In the genomic region with DNA sequence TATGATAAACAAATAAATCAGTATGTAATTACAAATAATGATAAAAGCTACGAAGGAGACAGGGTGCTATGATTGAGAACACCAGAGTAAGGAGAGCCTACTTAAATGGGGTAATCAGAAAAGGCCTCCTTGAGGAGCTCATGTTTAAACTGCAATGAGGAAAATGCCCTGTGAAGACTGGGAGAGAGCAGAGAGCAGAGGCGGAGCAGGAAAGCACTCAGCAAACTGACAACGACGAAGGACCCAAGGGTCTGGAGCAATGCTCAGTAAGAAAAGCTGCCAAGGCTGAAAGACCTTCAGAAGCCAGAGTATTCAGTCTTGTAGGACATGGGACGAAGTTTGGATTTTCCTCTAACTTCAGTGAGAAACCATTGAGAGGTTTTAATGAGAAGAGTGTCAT, we compare ENCODE assay signal across 27 cellular contexts.
"Had no signal": no experiment of that assay in that cellular context is flagged by ENCODE, and none has a peak within 500 bp of the region (broad histone marks: within the 10 kb centered on the region; RNA-seq: fewer than 3 reads in every experiment).

No MANE protein-coding gene starts in this region.

- H3K4me3 ChIP-seq: ascending aorta, breast epithelium, cardiac muscle cell, colonic mucosa, esophagus squamous epithelium, gastroesophageal sphincter had no signal

- H3K27me3 ChIP-seq: ascending aorta, breast epithelium, cardiac muscle cell, colonic mucosa, esophagus squamous epithelium, gastroesophageal sphincter had no signal

- H3K27ac ChIP-seq: ascending aorta, breast epithelium, cardiac muscle cell, colonic mucosa, epithelial cell of prostate, esophagus squamous epithelium, gastroesophageal sphincter had no signal

- DNase-seq: activated CD4-positive, alpha-beta memory T cell treated with anti-CD3 and anti-CD28 coated beads, Interleukin-2, amount 10 ng/mL, durations not matched to agents 7 days and 5 days; activated CD4-positive, alpha-beta T cell treated with anti-CD3 and anti-CD28 coated beads for 1 hour; activated CD4-positive, alpha-beta T cell treated with anti-CD3 and anti-CD28 coated beads for 4 hours; activated CD4-positive, alpha-beta T cell treated with anti-CD3 and anti-CD28 coated beads, Interleukin-2, amount 10 ng/mL, durations not matched to agents 7 days and 5 days; activated CD4-positive, alpha-beta T cell treated with anti-CD3 and anti-CD28 coated beads, Interleukin-2, amount 50 U/mL, for 4 hours; activated CD8-positive, alpha-beta memory T cell treated with anti-CD3 and anti-CD28 coated beads, Interleukin-2, amount 50 U/mL, for 48 hours; activated gamma-delta T cell; activated naive CD4-positive, alpha-beta T cell; activated naive CD4-positive, alpha-beta T cell treated with anti-CD3 and anti-CD28 coated beads, Interleukin-2, amount 10 ng/mL, durations not matched to agents 7 days and 5 days; activated naive CD8-positive, alpha-beta T cell treated with anti-CD3 and anti-CD28 coated beads, Interleukin-2, amount 10 ng/mL, durations not matched to agents 7 days and 5 days; activated T-cell treated with anti-CD3 and anti-CD28 coated beads for 4 hours; activated T-cell treated with anti-CD3 and anti-CD28 coated beads, Interleukin-2, amount 50 U/mL, for 24 hours; activated T-cell treated with anti-CD3 and anti-CD28 coated beads, Interleukin-2, amount 50 U/mL, for 72 hours; central memory CD4-positive, alpha-beta T cell; cerebellar nuclear complex; colonic mucosa; effector CD8-positive, alpha-beta T cell; esophagus squamous epithelium; foreskin melanocyte; T-helper 2 cell had no signal

- H3K4me1 Mint-ChIP-seq: activated CD4-positive, alpha-beta memory T cell treated with anti-CD3 and anti-CD28 coated beads, Interleukin-2, amount 10 ng/mL, durations not matched to agents 7 days and 5 days; activated CD4-positive, alpha-beta T cell treated with anti-CD3 and anti-CD28 coated beads, Interleukin-2, amount 10 ng/mL, durations not matched to agents 7 days and 5 days; activated naive CD4-positive, alpha-beta T cell treated with anti-CD3 and anti-CD28 coated beads, Interleukin-2, amount 10 ng/mL, durations not matched to agents 7 days and 5 days; activated naive CD8-positive, alpha-beta T cell treated with anti-CD3 and anti-CD28 coated beads, Interleukin-2, amount 10 ng/mL, durations not matched to agents 7 days and 5 days had no signal

- H3K9me3 ChIP-seq: ascending aorta, breast epithelium, colonic mucosa, esophagus squamous epithelium, gastroesophageal sphincter had no signal

- H3K27me3 Mint-ChIP-seq: activated CD4-positive, alpha-beta memory T cell treated with anti-CD3 and anti-CD28 coated beads, Interleukin-2, amount 10 ng/mL, durations not matched to agents 7 days and 5 days; activated naive CD4-positive, alpha-beta T cell treated with anti-CD3 and anti-CD28 coated beads, Interleukin-2, amount 10 ng/mL, durations not matched to agents 7 days and 5 days; activated naive CD8-positive, alpha-beta T cell treated with anti-CD3 and anti-CD28 coated beads, Interleukin-2, amount 10 ng/mL, durations not matched to agents 7 days and 5 days; activated T-cell treated with anti-CD3 and anti-CD28 coated beads, Interleukin-2, amount 50 U/mL, for 24 hours had no signal

- H3K4me1 ChIP-seq: ascending aorta, breast epithelium, colonic mucosa had no signal

- H3K27ac Mint-ChIP-seq: activated CD4-positive, alpha-beta memory T cell treated with anti-CD3 and anti-CD28 coated beads, Interleukin-2, amount 10 ng/mL, durations not matched to agents 7 days and 5 days; activated CD4-positive, alpha-beta T cell treated with anti-CD3 and anti-CD28 coated beads, Interleukin-2, amount 10 ng/mL, durations not matched to agents 7 days and 5 days; activated naive CD4-positive, alpha-beta T cell treated with anti-CD3 and anti-CD28 coated beads, Interleukin-2, amount 10 ng/mL, durations not matched to agents 7 days and 5 days; activated naive CD4-positive, alpha-beta T cell treated with anti-CD3 and anti-CD28 coated beads, Interleukin-2, amount 50 U/mL, for 72 hours; activated naive CD8-positive, alpha-beta T cell treated with anti-CD3 and anti-CD28 coated beads, Interleukin-2, amount 10 ng/mL, durations not matched to agents 7 days and 5 days; activated T-cell treated with anti-CD3 and anti-CD28 coated beads, Interleukin-2, amount 50 U/mL, for 24 hours; activated T-cell treated with anti-CD3 and anti-CD28 coated beads, Interleukin-2, amount 50 U/mL, for 72 hours had no signal

- H3K36me3 Mint-ChIP-seq: activated naive CD4-positive, alpha-beta T cell treated with anti-CD3 and anti-CD28 coated beads, Interleukin-2, amount 10 ng/mL, durations not matched to agents 7 days and 5 days; activated naive CD4-positive, alpha-beta T cell treated with anti-CD3 and anti-CD28 coated beads, Interleukin-2, amount 50 U/mL, for 72 hours; activated naive CD8-positive, alpha-beta T cell treated with anti-CD3 and anti-CD28 coated beads, Interleukin-2, amount 10 ng/mL, durations not matched to agents 7 days and 5 days; brain had no signal

- H3K4me3 Mint-ChIP-seq: activated CD4-positive, alpha-beta memory T cell treated with anti-CD3 and anti-CD28 coated beads, Interleukin-2, amount 10 ng/mL, durations not matched to agents 7 days and 5 days; activated CD4-positive, alpha-beta T cell treated with anti-CD3 and anti-CD28 coated beads, Interleukin-2, amount 10 ng/mL, durations not matched to agents 7 days and 5 days; activated naive CD4-positive, alpha-beta T cell treated with anti-CD3 and anti-CD28 coated beads, Interleukin-2, amount 10 ng/mL, durations not matched to agents 7 days and 5 days; activated naive CD8-positive, alpha-beta T cell treated with anti-CD3 and anti-CD28 coated beads, Interleukin-2, amount 10 ng/mL, durations not matched to agents 7 days and 5 days; activated T-cell treated with anti-CD3 and anti-CD28 coated beads, Interleukin-2, amount 50 U/mL, for 24 hours; activated T-cell treated with anti-CD3 and anti-CD28 coated beads, Interleukin-2, amount 50 U/mL, for 72 hours; brain had no signal

- H3K36me3 ChIP-seq: ascending aorta, breast epithelium, cardiac muscle cell, colonic mucosa, esophagus squamous epithelium, gastroesophageal sphincter had no signal

- H3K9me3 Mint-ChIP-seq: activated CD4-positive, alpha-beta memory T cell treated with anti-CD3 and anti-CD28 coated beads, Interleukin-2, amount 10 ng/mL, durations not matched to agents 7 days and 5 days; activated CD4-positive, alpha-beta T cell treated with anti-CD3 and anti-CD28 coated beads, Interleukin-2, amount 10 ng/mL, durations not matched to agents 7 days and 5 days; activated naive CD4-positive, alpha-beta T cell treated with anti-CD3 and anti-CD28 coated beads, Interleukin-2, amount 10 ng/mL, durations not matched to agents 7 days and 5 days; activated naive CD8-positive, alpha-beta T cell treated with anti-CD3 and anti-CD28 coated beads, Interleukin-2, amount 10 ng/mL, durations not matched to agents 7 days and 5 days; activated T-cell treated with anti-CD3 and anti-CD28 coated beads, Interleukin-2, amount 50 U/mL, for 24 hours; activated T-cell treated with anti-CD3 and anti-CD28 coated beads, Interleukin-2, amount 50 U/mL, for 72 hours; brain had no signal

- ATAC-seq: activated naive CD4-positive, alpha-beta T cell treated with anti-CD3 and anti-CD28 coated beads, Interleukin-2, amount 50 U/mL, for 72 hours; activated T-cell treated with anti-CD3 and anti-CD28 coated beads, Interleukin-2, amount 50 U/mL, for 72 hours; gastroesophageal sphincter had no signal
